In the genomic region with DNA sequence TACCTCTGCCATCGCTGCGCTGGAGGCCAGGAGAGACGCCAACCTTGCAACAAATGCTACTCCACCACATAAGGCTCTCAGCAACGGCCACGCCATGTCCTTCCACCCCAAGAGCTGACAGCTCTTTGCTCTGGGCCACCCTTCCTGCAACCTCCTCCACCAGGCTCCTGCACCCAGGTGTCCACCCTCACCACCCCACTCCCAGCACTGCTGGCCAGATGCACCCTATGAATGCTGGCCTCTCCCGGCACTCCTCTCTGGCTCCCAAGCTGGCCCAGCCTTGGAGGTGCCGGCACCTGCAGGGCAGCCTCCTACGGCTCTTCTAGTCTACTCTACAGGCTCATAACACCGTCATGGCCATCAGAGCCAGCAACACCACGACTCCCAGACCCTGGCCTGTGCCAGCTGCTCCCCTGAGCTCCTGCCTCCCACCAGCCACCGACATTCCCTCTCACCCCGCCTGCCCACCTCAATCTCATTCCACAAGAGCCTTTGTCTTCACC, we compare ENCODE assay signal across 1 cellular context.
TF ChIP-seq lines count a peak whose summit lies in the region.

No MANE protein-coding gene starts in this region.

TF ChIP-seq in H1, 55 proteins besides CTCF, POLR2A, EP300 and RAD21 (continued from another document):
- TF ChIP-seq ATF2 (IDR thresholded peaks at IDR 0.05; ENCODE audit: low read length) = no peak
- no peak for TF ChIP-seq SUZ12 (IDR thresholded peaks at IDR 0.05; ENCODE audit: low read length)
- TF ChIP-seq TAF7 (optimal IDR thresholded peaks at IDR 0.05; ENCODE audit: borderline replicate concordance, low read depth, low read length) = no peak
- TF ChIP-seq JUND (IDR thresholded peaks at IDR 0.05; ENCODE audit: low read length) = no peak
- no peak for TF ChIP-seq FOSL1 (IDR thresholded peaks at IDR 0.05; ENCODE audit: insufficient read depth, low read depth, low read length)
- TF ChIP-seq SAP30 (IDR thresholded peaks at IDR 0.05; ENCODE audit: insufficient read depth, insufficient replicate concordance, low read length) = no peak
- no peak for TF ChIP-seq MAFK (IDR thresholded peaks at IDR 0.05; ENCODE audit: low read depth, low read length)
- TF ChIP-seq GTF2F1 (IDR thresholded peaks at IDR 0.05; ENCODE audit: borderline replicate concordance, low read depth, low read length) = no peak
- TF ChIP-seq SP4 (IDR thresholded peaks at IDR 0.05; ENCODE audit: low read length) = no peak
- no peak for TF ChIP-seq SIN3A (conservative IDR thresholded peaks at IDR 0.05 in 1 of 2, IDR thresholded peaks at IDR 0.05 in 1 of 2; ENCODE audit: low read depth in 1 of 2, low read length in 2 of 2)
- no peak for TF ChIP-seq SIX5 (IDR thresholded peaks at IDR 0.05; ENCODE audit: low read depth, low read length)
- no peak for TF ChIP-seq KDM5A (IDR thresholded peaks at IDR 0.05; ENCODE audit: low read length)
- TF ChIP-seq KDM4A (IDR thresholded peaks at IDR 0.05; ENCODE audit: low read depth, low read length, severe bottlenecking) = no peak
